ENCODE assay signal across 26 cellular contexts in genomic region chr3:35862057-35862456, GRCh38.
"Had no signal": no experiment of that assay in that cellular context is flagged by ENCODE, and none has a peak within 500 bp of the region (broad histone marks: within the 10 kb centered on the region; RNA-seq: fewer than 3 reads in every experiment).

No MANE protein-coding gene starts in this region.

- H3K4me3 ChIP-seq: pancreas, prostate gland, right lobe of liver, sigmoid colon, stomach, thoracic aorta, thyroid gland, tibial nerve, upper lobe of left lung, vagina had no signal

- H3K36me3 ChIP-seq: neutrophil, pancreas, prostate gland, right lobe of liver, sigmoid colon, stomach, thoracic aorta, thyroid gland, tibial nerve, upper lobe of left lung, vagina had no signal

- H3K27me3 ChIP-seq: neutrophil, pancreas, right lobe of liver, sigmoid colon, stomach, thyroid gland, tibial nerve, upper lobe of left lung, vagina had no signal

- H3K27ac ChIP-seq: neutrophil, pancreas, prostate gland, right lobe of liver, sigmoid colon, stomach, thoracic aorta, thyroid gland, tibial nerve, upper lobe of left lung, vagina had no signal

- H3K9me3 ChIP-seq: neutrophil, pancreas, prostate gland, right lobe of liver, sigmoid colon, stomach, thoracic aorta, thyroid gland, tibial nerve, upper lobe of left lung, vagina had no signal

- H3K4me1 ChIP-seq: pancreas, prostate gland, sigmoid colon, stomach, tibial nerve, upper lobe of left lung, vagina had no signal

- DNase-seq: nephron progenitor cell; nucleus accumbens; pancreas; retina; right cardiac atrium; right lobe of liver; sigmoid colon; small intestine; stimulated activated CD4-positive, alpha-beta T cell treated with anti-CD3 and anti-CD28 coated beads, Interleukin-15, amount 100 ng/mL, for 24 hours; stimulated activated CD4-positive, alpha-beta T cell treated with anti-CD3 and anti-CD28 coated beads, Interleukin-2, amount 100 ng/mL, for 24 hours; stimulated activated CD4-positive, alpha-beta T cell treated with anti-CD3 and anti-CD28 coated beads, Interleukin-2, amount 100 ng/mL, for 48 hours; stimulated activated CD4-positive, alpha-beta T cell treated with anti-CD3 and anti-CD28 coated beads, Interleukin-4, amount 100 ng/mL, for 24 hours; stimulated activated naive B cell treated with anti-CD40 and anti-IgM and Interleukin-4, amounts not matched to agents 10 μg/mL and 1 μg/mL and 100 μg/mL, for 72 hours; stimulated activated naive CD4-positive, alpha-beta T cell treated with Interleukin-2 at 50 U/mL for 16 hours; stomach; thyroid gland; trophoblast cell; upper lobe of left lung had no signal

- ATAC-seq: natural killer cell treated with Interleukin-12 subunit alpha and Interleukin-12 subunit beta and Interleukin-15 and Interleukin-18, amount 100 ng/mL, for 72 hours; pancreas; right lobe of liver; stimulated activated effector memory CD8-positive, alpha-beta T cell treated with anti-CD3 and anti-CD28 coated beads, Interleukin-12 subunit alpha, Interleukin-12 subunit beta, amount 100 ng/mL, for 72 hours; stimulated activated naive B cell treated with anti-CD40 and anti-IgM and Interleukin-4, amounts not matched to agents 10 μg/mL and 1 μg/mL and 100 μg/mL, for 72 hours had no signal

- FAIRE-seq: pancreas, urothelium cell line had no signal
